ENCODE assay signal across 26 cellular contexts in genomic region chr6:24004659-24005058, GRCh38.
DNase-seq lines count a peak whose midpoint lies in the region; ATAC-seq, FAIRE-seq and TF ChIP-seq lines count a peak whose summit lies in the region.
"Had no signal": no experiment of that assay in that cellular context is flagged by ENCODE, and none has a peak within 500 bp of the region (broad histone marks: within the 10 kb centered on the region; RNA-seq: fewer than 3 reads in every experiment).

No MANE protein-coding gene starts in this region.

- no peak for FAIRE-seq in frontal cortex (lab: Jason Lieb, UNC)
- FAIRE-seq: GM19239, pancreas had no signal

- no peak for TF ChIP-seq POLR2A in heart left ventricle (IDR thresholded peaks at IDR 0.05)

- H3K27me3 ChIP-seq in heart left ventricle (no peaks in the 10 kb centered on the region), left ventricle myocardium inferior (ENCODE audit: low read depth) (no peaks in the 10 kb centered on the region), thoracic aorta (replicated peaks; ENCODE audit: insufficient read depth) (no peaks in the 10 kb centered on the region), H7 (ENCODE audit: control insufficient read depth, insufficient read depth, low read length) (no peaks in the 10 kb centered on the region)
- H3K27me3 ChIP-seq: BLaER1 treated with 17β-estradiol and CSF1 and Interleukin-3, amounts not matched to agents 10 nM and 100 nM; pancreas; upper lobe of left lung had no signal

- peaks cover 0 to 12% (median 8%) of the 10 kb centered on the region in 12 donors for H3K4me1 ChIP-seq in heart left ventricle
- H3K4me1 ChIP-seq in left ventricle myocardium inferior = peaks cover 8% of the 10 kb centered on the region
- peaks cover 11 to 19% of the 10 kb centered on the region in 2 donors for H3K4me1 ChIP-seq in thoracic aorta (ENCODE audit: control insufficient read depth in 1 of 2, low read depth in 2 of 2)
- H3K4me1 ChIP-seq: BLaER1 treated with 17β-estradiol and CSF1 and Interleukin-3, amounts not matched to agents 10 nM and 100 nM; pancreas had no signal

- H3K9me3 ChIP-seq in heart left ventricle (no peaks in the 10 kb centered on the region), left ventricle myocardium inferior (replicated peaks) (no peaks in the 10 kb centered on the region), thoracic aorta (no peaks in the 10 kb centered on the region)
- H3K9me3 ChIP-seq: BLaER1 treated with 17β-estradiol and CSF1 and Interleukin-3, amounts not matched to agents 10 nM and 100 nM; pancreas; upper lobe of left lung had no signal

- H3K4me3 ChIP-seq in heart left ventricle (no peak overlapping the region), left ventricle myocardium inferior (no peak overlapping the region), epithelial cell of proximal tubule (ENCODE audit: low read depth, low read length) (no peak overlapping the region), thoracic aorta (no peak overlapping the region), H7 (ENCODE audit: insufficient read depth, low read depth, low read length) (no peak overlapping the region)
- H3K4me3 ChIP-seq: BLaER1 treated with 17β-estradiol and CSF1 and Interleukin-3, amounts not matched to agents 10 nM and 100 nM; pancreas; upper lobe of left lung had no signal

- H3K27ac ChIP-seq in heart left ventricle (peak overlapping the region in 7 of 12 donors; percentile 16 to 67 (median 64)), left ventricle myocardium inferior (replicated peaks) (no peak overlapping the region), thoracic aorta (peak overlapping the region; percentile 56 to 72)
- H3K27ac ChIP-seq: BLaER1 treated with 17β-estradiol and CSF1 and Interleukin-3, amounts not matched to agents 10 nM and 100 nM; upper lobe of left lung had no signal

- in situ Hi-C loops in SK-MEL-5 (cut with HindIII; ENCODE audit: low pct_unique_long_range_greater_than_20kb, low sequenced_read_pairs) = no loop called here

- no peaks in the 10 kb centered on the region for H3K36me3 ChIP-seq in heart left ventricle
- H3K36me3 ChIP-seq in left ventricle myocardium inferior = no peaks in the 10 kb centered on the region
- no peaks in the 10 kb centered on the region for H3K36me3 ChIP-seq in thoracic aorta
- H3K36me3 ChIP-seq in H7 (replicated peaks; ENCODE audit: control insufficient read depth, insufficient read depth, low read length) = no peaks in the 10 kb centered on the region
- H3K36me3 ChIP-seq: BLaER1 treated with 17β-estradiol and CSF1 and Interleukin-3, amounts not matched to agents 10 nM and 100 nM; pancreas; upper lobe of left lung had no signal

- WGBS in heart left ventricle, 4 donors = 48 to 65% (median 55%) methylated on average over 1 of the region's 1 CpG

- no peak for DNase-seq in heart left ventricle
- no peak for DNase-seq in left ventricle myocardium inferior
- peak; percentile 28 for DNase-seq in SK-MEL-5 (ENCODE audit: low read depth, low spot score)
- no peak for DNase-seq in epithelial cell of proximal tubule (ENCODE audit: low read depth)
- DNase-seq in thoracic aorta (ENCODE audit: low spot score) = no peak
- DNase-seq in frontal cortex (ENCODE audit: low spot score in 2 of 2) = no peak
- DNase-seq in H7 = no peak
- DNase-seq: activated CD4-positive, alpha-beta T cell treated with anti-CD3 and anti-CD28 coated beads, Interleukin-2, amount 10 ng/mL, durations not matched to agents 24 days and 14 days; activated CD8-positive, alpha-beta memory T cell treated with anti-CD3 and anti-CD28 coated beads, Interleukin-2, amount 10 ng/mL, durations not matched to agents 7 days and 5 days; cortex of kidney; IMR-90; kidney glomerular epithelial cell; naive thymus-derived CD8-positive, alpha-beta T cell; NCI-H1417 treated with DMSO at 0.1 percent for 48 hours; NCI-H2171; NCI-H526 treated with DMSO at 0.1 percent for 48 hours; right cardiac atrium; SHP77; stimulated activated CD4-positive, alpha-beta T cell treated with anti-CD3 and anti-CD28 coated beads, Interleukin-15, amount 100 ng/mL, for 24 hours; stimulated activated CD8-positive, alpha-beta memory T cell treated with anti-CD3 and anti-CD28 coated beads, Interleukin-4, amount 100 ng/mL, for 48 hours; T-cell; upper lobe of left lung had no signal

- TF ChIP-seq CTCF in heart left ventricle (IDR thresholded peaks at IDR 0.05) (peak in 4 of 12 donors; percentile 7 to 28 (median 26)), left ventricle myocardium inferior (IDR thresholded peaks at IDR 0.05; ENCODE audit: borderline replicate concordance) (no peak), epithelial cell of proximal tubule (conservative IDR thresholded peaks at IDR 0.05; ENCODE audit: low read depth, low read length) (peak; percentile 3), thoracic aorta (IDR thresholded peaks at IDR 0.05) (no peak)

- ATAC-seq in heart left ventricle (peak in 3 of 4 donors; percentile 69 to 82 (median 75)), thoracic aorta (ENCODE audit: insufficient number of reproducible peaks, low FRiP score, low read depth) (no peak), GM21367 (IDR thresholded peaks at IDR 0.05; ENCODE audit: unreplicated experiment) (no peak)
- ATAC-seq: activated CD8-positive, alpha-beta memory T cell treated with anti-CD3 and anti-CD28 coated beads, Interleukin-2, amount 10 ng/mL, durations not matched to agents 7 days and 5 days; naive thymus-derived CD8-positive, alpha-beta T cell; T-cell had no signal

- intact Hi-C loops in heart left ventricle (cut with DNase I) = no loop called here
- intact Hi-C loops in left ventricle myocardium inferior (cut with micrococcal nuclease) = no loop called here

Comparison
In these comparisons a context has a peak if more than half of its experiments do, and no peak if none do; other contexts are left out.
1. ATAC-seq: peak in heart left ventricle (3 of 4); none in thoracic aorta (single experiment) and GM21367 (single experiment).